ENCODE assay signal across 18 cellular contexts in the genomic region with DNA sequence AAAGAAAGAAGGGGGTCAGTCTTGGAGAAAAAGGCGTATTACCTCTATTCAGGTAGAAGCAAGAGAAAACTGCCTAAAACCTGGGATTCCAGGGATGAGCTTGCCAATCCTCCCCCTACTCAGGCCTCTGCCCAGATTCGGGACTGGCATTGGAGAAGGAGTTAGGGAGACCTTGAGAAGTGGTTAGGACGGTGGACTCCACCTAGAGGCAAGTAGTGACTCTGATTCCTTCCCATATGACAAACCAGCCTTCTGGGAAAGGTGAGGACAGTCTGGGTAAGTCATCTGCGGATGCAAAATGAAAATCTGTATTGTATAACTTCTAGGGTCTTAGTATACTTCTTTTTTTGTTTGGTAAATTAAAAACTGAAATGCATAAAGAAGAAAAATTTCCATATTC.
"Had no signal": no experiment of that assay in that cellular context is flagged by ENCODE, and none has a peak within 500 bp of the region (broad histone marks: within the 10 kb centered on the region; RNA-seq: fewer than 3 reads in every experiment).

No MANE protein-coding gene starts in this region.

- ATAC-seq: stimulated activated naive CD8-positive, alpha-beta T cell treated with anti-CD3 and anti-CD28 coated beads, Interleukin-15, Interleukin-2, amounts not matched to agents 100 U/mL and 50 U/mL, for 24 hours had no signal

- FAIRE-seq: islet of Langerhans had no signal

- H3K4me3 ChIP-seq: ascending aorta, breast epithelium, esophagus squamous epithelium, lung, transverse colon, uterus had no signal

- H3K4me3 Mint-ChIP-seq: activated naive CD4-positive, alpha-beta T cell treated with anti-CD3 and anti-CD28 coated beads, Interleukin-2, amount 50 U/mL, for 24 hours; nephron progenitor cell; T-helper 1 cell treated with Interleukin-12 subunit alpha and Interleukin-12 subunit beta and Interleukin-4 antibody, amounts not matched to agents 30 μg/mL and 1 μg/mL, for 36 hours had no signal

- H3K27me3 ChIP-seq: ascending aorta, breast epithelium, esophagus squamous epithelium, transverse colon, uterus had no signal

- H3K27ac ChIP-seq: ascending aorta, breast epithelium, esophagus squamous epithelium, transverse colon, uterus had no signal

- H3K4me1 ChIP-seq: breast epithelium, uterus had no signal

- H3K36me3 ChIP-seq: ascending aorta, breast epithelium, esophagus squamous epithelium, transverse colon, uterus had no signal

- H3K27me3 Mint-ChIP-seq: activated naive CD4-positive, alpha-beta T cell treated with anti-CD3 and anti-CD28 coated beads, Interleukin-2, amount 50 U/mL, for 24 hours had no signal

- H3K27ac Mint-ChIP-seq: activated naive CD4-positive, alpha-beta T cell treated with anti-CD3 and anti-CD28 coated beads, Interleukin-2, amount 50 U/mL, for 24 hours; nephron progenitor cell; T-helper 1 cell treated with Interleukin-12 subunit alpha and Interleukin-12 subunit beta and Interleukin-4 antibody, amounts not matched to agents 30 μg/mL and 1 μg/mL, for 36 hours had no signal

- H3K9me3 Mint-ChIP-seq: activated naive CD4-positive, alpha-beta T cell treated with anti-CD3 and anti-CD28 coated beads, Interleukin-2, amount 50 U/mL, for 24 hours; nephron progenitor cell; T-helper 1 cell treated with Interleukin-12 subunit alpha and Interleukin-12 subunit beta and Interleukin-4 antibody, amounts not matched to agents 30 μg/mL and 1 μg/mL, for 36 hours had no signal

- H3K9me3 ChIP-seq: ascending aorta, breast epithelium, esophagus squamous epithelium, transverse colon, uterus had no signal

- DNase-seq: activated CD4-positive, alpha-beta T cell treated with anti-CD3 and anti-CD28 coated beads, Interleukin-2, amount 50 U/mL, for 4 hours; activated gamma-delta T cell; cortex of kidney; effector CD4-positive, alpha-beta T cell; esophagus squamous epithelium; nephron progenitor cell; occipital lobe; posterior cingulate gyrus; retina; stimulated activated naive CD8-positive, alpha-beta T cell treated with anti-CD3 and anti-CD28 coated beads, Interleukin-15, Interleukin-2, amounts not matched to agents 100 U/mL and 50 U/mL, for 24 hours; transverse colon; uterus had no signal
